13 cellular contexts compared by ENCODE assay signal in the genomic region with DNA sequence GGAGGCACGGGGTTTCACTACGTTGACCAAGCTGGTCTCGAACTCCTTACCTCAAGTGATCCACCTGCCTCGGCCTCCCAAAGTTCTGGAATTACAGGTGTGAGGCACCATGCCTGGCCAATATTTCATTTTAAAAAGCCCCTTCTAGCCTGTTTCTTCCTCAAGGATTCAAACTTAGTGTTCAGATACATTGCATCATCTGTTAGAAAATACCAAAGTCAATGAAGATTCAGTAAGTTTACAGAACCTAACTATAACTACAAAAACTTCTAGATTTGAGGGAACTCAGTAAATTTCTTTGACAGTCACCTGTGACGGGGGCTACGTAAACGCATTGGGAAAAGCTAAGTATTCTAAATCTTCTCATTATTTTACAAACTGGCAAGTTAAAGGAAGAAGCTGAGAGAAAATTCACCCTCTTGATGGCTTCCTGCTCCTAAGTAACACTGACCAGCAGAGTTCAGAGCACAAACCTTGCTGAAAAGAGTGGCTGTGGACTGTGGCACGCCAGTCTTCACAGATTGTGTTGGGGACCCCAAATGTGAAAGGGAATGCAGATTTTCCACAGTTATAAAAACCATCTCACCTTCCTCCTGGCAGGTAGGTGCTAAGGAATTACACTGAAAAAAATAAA.
A peak's percentile ranks its signal among the peaks of the same experiment; 100 is the strongest.
DNase-seq lines count a peak whose midpoint lies in the region; ATAC-seq, FAIRE-seq and TF ChIP-seq lines count a peak whose summit lies in the region.
"Had no signal": no experiment of that assay in that cellular context is flagged by ENCODE, and none has a peak within 500 bp of the region (broad histone marks: within the 10 kb centered on the region; RNA-seq: fewer than 3 reads in every experiment).

No MANE protein-coding gene starts in this region.

- H3K9me3 Mint-ChIP-seq in progenitor cell of endocrine pancreas (ENCODE audit: low read depth), result no peaks in the 10 kb centered on the region
- no peaks in the 10 kb centered on the region for H3K9me3 Mint-ChIP-seq in natural killer cell treated with Interleukin-12 subunit alpha and Interleukin-12 subunit beta and Interleukin-15 and Interleukin-18, amount 100 ng/mL, for 72 hours

- H3K27me3 ChIP-seq in ACC112 (ENCODE audit: insufficient read depth, low read length) (no peaks in the 10 kb centered on the region), fibroblast of lung (ENCODE audit: control insufficient read depth, insufficient read depth, low read length) (no peaks in the 10 kb centered on the region)
- H3K27me3 ChIP-seq: upper lobe of left lung had no signal

- no peak for ATAC-seq in GM21723 (IDR thresholded peaks at IDR 0.05; ENCODE audit: unreplicated experiment)
- no peak for ATAC-seq in natural killer cell treated with Interleukin-12 subunit alpha and Interleukin-12 subunit beta and Interleukin-15 and Interleukin-18, amount 100 ng/mL, for 72 hours
- ATAC-seq: activated CD4-positive, CD25-positive, alpha-beta regulatory T cell treated with anti-CD3 and anti-CD28 coated beads, Interleukin-2, amount 50 U/mL, for 24 hours; K562 had no signal

- TF ChIP-seq CTCF in fibroblast of lung (conservative IDR thresholded peaks at IDR 0.05 in 1 of 2, IDR thresholded peaks at IDR 0.05 in 1 of 2; ENCODE audit: low read depth in 1 of 2, low read length in 2 of 2), result no peak
- no peak for TF ChIP-seq CTCF in progenitor cell of endocrine pancreas (IDR thresholded peaks at IDR 0.05; ENCODE audit: unreplicated experiment)

- H3K4me3 ChIP-seq in ACC112 (ENCODE audit: low read depth, low read length) (peak overlapping the region; percentile 11; the same call in 1 of the 2 replicates), fibroblast of lung (replicated peaks in 1 of 4; ENCODE audit: control extremely low read depth in 1 of 4, insufficient read depth in 1 of 4, low read depth in 3 of 4, low read length in 4 of 4) (no peak overlapping the region)
- H3K4me3 ChIP-seq: K562, upper lobe of left lung had no signal

- H3K9ac ChIP-seq in fibroblast of lung (ENCODE audit: insufficient read depth, low read length), result peak overlapping the region; percentile 13

- no peaks in the 10 kb centered on the region for H3K9me3 ChIP-seq in fibroblast of lung (ENCODE audit: control insufficient read depth, insufficient read depth, low read depth, low read length)
- H3K9me3 ChIP-seq: upper lobe of left lung had no signal

- H3K4me3 Mint-ChIP-seq in progenitor cell of endocrine pancreas (ENCODE audit: low read depth), result no peak overlapping the region
- H3K4me3 Mint-ChIP-seq in natural killer cell treated with Interleukin-12 subunit alpha and Interleukin-12 subunit beta and Interleukin-15 and Interleukin-18, amount 100 ng/mL, for 72 hours, result no peak overlapping the region

- H3K36me3 Mint-ChIP-seq in progenitor cell of endocrine pancreas (ENCODE audit: insufficient read depth), result peaks cover 2% of the 10 kb centered on the region
- no peaks in the 10 kb centered on the region for H3K36me3 Mint-ChIP-seq in natural killer cell treated with Interleukin-12 subunit alpha and Interleukin-12 subunit beta and Interleukin-15 and Interleukin-18, amount 100 ng/mL, for 72 hours

- H3K79me2 ChIP-seq in ACC112 (ENCODE audit: control insufficient read depth, insufficient read depth, low read length, unreplicated experiment), result no peaks in the 10 kb centered on the region
- no peaks in the 10 kb centered on the region for H3K79me2 ChIP-seq in fibroblast of lung (ENCODE audit: control insufficient read depth, insufficient read depth, low read length)

- H3K27ac Mint-ChIP-seq in progenitor cell of endocrine pancreas, result peak overlapping the region; percentile 52
- no peak overlapping the region for H3K27ac Mint-ChIP-seq in natural killer cell treated with Interleukin-12 subunit alpha and Interleukin-12 subunit beta and Interleukin-15 and Interleukin-18, amount 100 ng/mL, for 72 hours

- peaks cover 52% of the 10 kb centered on the region for H3K4me1 ChIP-seq in ACC112 (ENCODE audit: control insufficient read depth, insufficient read depth, low read length, unreplicated experiment)
- H3K4me1 ChIP-seq in fibroblast of lung (ENCODE audit: control insufficient read depth, extremely low read depth, insufficient read depth, low read length), result peaks cover 31% of the 10 kb centered on the region

- H3K27ac ChIP-seq in ACC112 (ENCODE audit: low read depth, low read length) (peak overlapping the region; percentile 98), fibroblast of lung (ENCODE audit: insufficient read depth, low read length) (peak overlapping the region; percentile 79)

- H3K4me2 ChIP-seq in fibroblast of lung (ENCODE audit: extremely low read depth, insufficient read depth, low read length), result peak overlapping the region; percentile 13

- DNase-seq in fibroblast of lung (ENCODE audit: low read depth in 2 of 2) (peak in 1 of 2 donors; percentile 26), progenitor cell of endocrine pancreas (ENCODE audit: low spot score, unreplicated experiment) (no peak), SHP77 (lab: John Stamatoyannopoulos, UW) (no peak)
- no peak for DNase-seq in effector CD8-positive, alpha-beta T cell (lab: John Stamatoyannopoulos, UW)
- DNase-seq in natural killer cell treated with Interleukin-12 subunit alpha and Interleukin-12 subunit beta and Interleukin-15 and Interleukin-18, amount 100 ng/mL, for 72 hours (ENCODE audit: low spot score), result no peak
- DNase-seq: NCI-H187, NCI-H82 had no signal

- H2AFZ ChIP-seq in ACC112 (ENCODE audit: low read length, unreplicated experiment) (no peak overlapping the region), fibroblast of lung (ENCODE audit: low read length) (no peak overlapping the region)

- H3K27me3 Mint-ChIP-seq in progenitor cell of endocrine pancreas, result no peaks in the 10 kb centered on the region
- peaks cover 8% of the 10 kb centered on the region in 2 donors for H3K27me3 Mint-ChIP-seq in natural killer cell treated with Interleukin-12 subunit alpha and Interleukin-12 subunit beta and Interleukin-15 and Interleukin-18, amount 100 ng/mL, for 72 hours

- H3K4me1 Mint-ChIP-seq in progenitor cell of endocrine pancreas (ENCODE audit: low read depth), result peaks cover 23% of the 10 kb centered on the region
- H3K4me1 Mint-ChIP-seq in natural killer cell treated with Interleukin-12 subunit alpha and Interleukin-12 subunit beta and Interleukin-15 and Interleukin-18, amount 100 ng/mL, for 72 hours (ENCODE audit: low read depth in 2 of 2), result no peaks in the 10 kb centered on the region

- H4K20me1 ChIP-seq in fibroblast of lung (ENCODE audit: control insufficient read depth, extremely low read depth, insufficient read depth, low read length), result no peaks in the 10 kb centered on the region

- H3K36me3 ChIP-seq in ACC112 (ENCODE audit: insufficient read depth, low read length) (no peaks in the 10 kb centered on the region), fibroblast of lung (ENCODE audit: control insufficient read depth, insufficient read depth, low read length) (no peaks in the 10 kb centered on the region)
- H3K36me3 ChIP-seq: upper lobe of left lung had no signal

- FAIRE-seq in TTC549 (lab: Jason Lieb, UNC), result peak; percentile 20
- FAIRE-seq: K562 had no signal
